8 cellular contexts compared by ENCODE assay signal in genomic region chr15:98853593-98854420, GRCh38.
DNase-seq lines count a peak whose midpoint lies in the region; ATAC-seq and TF ChIP-seq lines count a peak whose summit lies in the region.

No MANE protein-coding gene starts in this region.

- in situ Hi-C loops in SK-MEL-5 (cut with HindIII; ENCODE audit: low pct_unique_long_range_greater_than_20kb, low sequenced_read_pairs) = no loop called here

- H3K4me3 ChIP-seq in fibroblast of mammary gland (ENCODE audit: control insufficient read depth, low read depth, low read length) (peak overlapping the region; percentile 72), retinal pigment epithelial cell (ENCODE audit: low read length) (peak overlapping the region; percentile 44)

- peak; percentile 45 for DNase-seq in SK-MEL-5 (ENCODE audit: low read depth, low spot score)
- DNase-seq in fibroblast of mammary gland (ENCODE audit: low read depth) = peak; percentile 67
- DNase-seq in retinal pigment epithelial cell (ENCODE audit: low read depth) = no peak
- no peak for DNase-seq in middle frontal gyrus (ENCODE audit: extremely low spot score, low spot score)
- DNase-seq in glomerular visceral epithelial cell (ENCODE audit: extremely low spot score) = no peak
- DNase-seq in HuH-7 (ENCODE audit: low spot score) = no peak

- TF ChIP-seq CTCF in fibroblast of mammary gland (conservative IDR thresholded peaks at IDR 0.05; ENCODE audit: control insufficient read depth, insufficient read depth, low read depth, low read length) (no peak), retinal pigment epithelial cell (conservative IDR thresholded peaks at IDR 0.05; ENCODE audit: low read depth, low read length) (no peak)

- no peaks in the 10 kb centered on the region for H3K36me3 ChIP-seq in ES-I3 (ENCODE audit: insufficient read depth, low read length)

- H3K9ac ChIP-seq in ES-I3 (ENCODE audit: low read depth, low read length) = peak overlapping the region; percentile 82

- ATAC-seq in HG02759 (IDR thresholded peaks at IDR 0.05; ENCODE audit: unreplicated experiment) = no peak

- no peaks in the 10 kb centered on the region for H3K9me3 ChIP-seq in ES-I3 (ENCODE audit: control insufficient read depth, insufficient read depth, low read length)

- peaks cover 44% of the 10 kb centered on the region for H3K4me1 ChIP-seq in ES-I3 (ENCODE audit: insufficient read depth, low read length)

Comparison
In these comparisons a context has a peak if more than half of its experiments do, and no peak if none do; other contexts are left out.
1. DNase-seq: peak in SK-MEL-5 (single experiment) and fibroblast of mammary gland (single experiment); none in retinal pigment epithelial cell (single experiment), middle frontal gyrus (single experiment), glomerular visceral epithelial cell (single experiment) and HuH-7 (single experiment).